In the genomic region with DNA sequence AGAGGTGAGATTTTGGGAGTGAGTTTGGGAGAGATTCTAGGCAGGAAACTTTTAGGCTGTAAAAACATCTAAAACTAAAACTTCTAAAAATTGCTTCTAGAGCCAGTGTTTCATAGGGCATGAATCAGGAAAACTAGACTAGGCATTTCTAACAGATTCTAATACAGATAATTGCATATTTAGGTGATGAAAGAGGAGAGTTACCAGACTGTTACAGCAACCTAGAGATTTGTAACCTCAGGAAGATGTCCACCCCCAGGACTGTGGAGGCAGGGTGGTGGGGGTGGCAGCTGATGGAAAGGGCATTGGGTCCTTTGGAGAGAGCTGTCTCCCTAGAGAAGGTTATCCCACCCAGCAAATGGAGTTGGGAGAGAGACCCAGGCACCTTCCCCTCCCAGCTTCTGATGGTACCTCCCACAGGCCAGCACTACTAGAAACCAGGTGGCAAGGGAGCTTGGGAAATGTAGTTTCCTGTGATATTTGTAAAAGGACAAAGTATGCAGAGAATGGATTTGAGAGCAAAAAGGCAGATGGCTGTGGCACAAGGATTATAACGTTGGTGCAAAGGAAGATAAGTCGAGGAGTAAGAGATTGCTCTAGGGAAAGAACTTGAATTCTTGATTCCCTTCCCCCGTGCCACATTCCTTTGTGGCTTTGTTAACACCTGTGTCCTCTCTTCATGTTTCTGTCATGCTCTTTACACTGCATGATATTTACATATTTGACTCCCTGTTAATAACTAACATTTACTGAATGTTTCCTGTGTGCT, we compare ENCODE assay signal across 11 cellular contexts.
DNase-seq lines count a peak whose midpoint lies in the region; ATAC-seq and TF ChIP-seq lines count a peak whose summit lies in the region.
"Had no signal": no experiment of that assay in that cellular context is flagged by ENCODE, and none has a peak within 500 bp of the region (broad histone marks: within the 10 kb centered on the region; RNA-seq: fewer than 3 reads in every experiment).

No MANE protein-coding gene starts in this region.

- no peak overlapping the region for H2BK20ac ChIP-seq in H9 (ENCODE audit: low read depth, low read length, poor library complexity, severe bottlenecking)

- H2AFZ ChIP-seq in OCI-LY1 (ENCODE audit: low read length) (no peak overlapping the region), H9 (ENCODE audit: low read length) (no peak overlapping the region)

- H3K9me3 ChIP-seq in OCI-LY1 (ENCODE audit: low read length) = no peaks in the 10 kb centered on the region
- no peaks in the 10 kb centered on the region for H3K9me3 ChIP-seq in H9 (ENCODE audit: control insufficient read depth, low read depth, low read length)
- H3K9me3 ChIP-seq in heart left ventricle = no peaks in the 10 kb centered on the region
- H3K9me3 ChIP-seq: testis had no signal

- no peaks in the 10 kb centered on the region for H4K20me1 ChIP-seq in OCI-LY1 (ENCODE audit: insufficient read depth, low read length)
- no peaks in the 10 kb centered on the region for H4K20me1 ChIP-seq in H9 (ENCODE audit: control insufficient read depth, insufficient read depth, insufficient read length)

- H3K9ac ChIP-seq in OCI-LY1 (ENCODE audit: low read length) (no peak overlapping the region; the same call in 1 of the 2 replicates), H9 (ENCODE audit: extremely low read depth, insufficient read length, low read length) (no peak overlapping the region)

- no peak overlapping the region for H2BK120ac ChIP-seq in H9 (ENCODE audit: low read depth, low read length, poor library complexity, severe bottlenecking)

- H3K79me2 ChIP-seq in OCI-LY1 (ENCODE audit: insufficient read depth, low read length) (0 out of 2 replicates have a peak, but pooled peaks cover 9% of the 10 kb centered on the region), H9 (ENCODE audit: insufficient read depth, low read length) (no peaks in the 10 kb centered on the region; the same call in 1 of the 2 replicates)

- H3K27me3 Mint-ChIP-seq in memory B cell (no peaks in the 10 kb centered on the region), H9 (ENCODE audit: low read depth) (no peaks in the 10 kb centered on the region)

- H3K18ac ChIP-seq in H9 (ENCODE audit: insufficient read length, low read depth, low read length) = no peak overlapping the region

- H3K4me3 Mint-ChIP-seq in memory B cell (no peak overlapping the region), H9 (no peak overlapping the region)

- H3K4me1 ChIP-seq in OCI-LY1 (ENCODE audit: insufficient read depth, low read length, severe bottlenecking) (peaks cover 49% of the 10 kb centered on the region), H9 (ENCODE audit: insufficient read depth, low read length) (peaks cover 8% of the 10 kb centered on the region; the same call in 1 of the 2 replicates), heart left ventricle (peaks cover 0 to 88% (median 62%) of the 10 kb centered on the region in 12 donors)
- H3K4me1 ChIP-seq: testis had no signal

- H3K14ac ChIP-seq in H9 (ENCODE audit: insufficient read depth, low read length) = no peak overlapping the region

- ATAC-seq in GM18858 (IDR thresholded peaks at IDR 0.05; ENCODE audit: unreplicated experiment) (peak; percentile 43), HG02588 (IDR thresholded peaks at IDR 0.05; ENCODE audit: unreplicated experiment) (peak; percentile 50), memory B cell (ENCODE audit: low read depth) (peak; percentile 29), heart left ventricle (no peak), GM21723 (IDR thresholded peaks at IDR 0.05; ENCODE audit: unreplicated experiment) (no peak)

- H4K91ac ChIP-seq in H9 (ENCODE audit: insufficient read length, low read depth, low read length) = no peak overlapping the region

- H3T11ph ChIP-seq in H9 (ENCODE audit: low read length) = no peak overlapping the region

- no peaks in the 10 kb centered on the region for H3K23me2 ChIP-seq in H9 (ENCODE audit: insufficient read length, low read depth, low read length, poor library complexity, severe bottlenecking)

- peaks cover 3% of the 10 kb centered on the region for H3K79me1 ChIP-seq in H9 (ENCODE audit: insufficient read depth, low read depth, low read length, poor library complexity, severe bottlenecking)

- no CpG with 5 or more reads among the region's 3 CpGs for WGBS in H9 (ENCODE audit: extremely low coverage, insufficient read length, low lambda C conversion rate)
- 53 to 74% (median 63%) methylated on average over 3 of the region's 3 CpGs for WGBS in heart left ventricle, 4 donors

- no peaks in the 10 kb centered on the region for H3K9me3 Mint-ChIP-seq in memory B cell
- H3K9me3 Mint-ChIP-seq in H9 = no peaks in the 10 kb centered on the region

- intact Hi-C loops in heart left ventricle (cut with DNase I) = loop anchor here in 2 of 10 donors (5.0 to 10.0 kb wide), 2 partner anchors 41 to 53 kb away; no protein-coding TSS in a partner anchor

- no peak overlapping the region for H3K4ac ChIP-seq in H9 (ENCODE audit: low read depth, low read length)

- no peaks in the 10 kb centered on the region for H3F3A ChIP-seq in OCI-LY1 (ENCODE audit: insufficient read depth, low read length)

- no peak overlapping the region for H3K56ac ChIP-seq in H9 (ENCODE audit: insufficient read length, low read depth, low read length)

- H2BK5ac ChIP-seq in H9 (ENCODE audit: insufficient read length, low read length) = no peak overlapping the region

- TF ChIP-seq POLR2A in heart left ventricle (IDR thresholded peaks at IDR 0.05) = no peak

- DNase-seq in memory B cell (ENCODE audit: low spot score in 2 of 2) = no peak
- no peak for DNase-seq in glomerular visceral epithelial cell (ENCODE audit: extremely low spot score)
- no peak for DNase-seq in H9
- no peak for DNase-seq in heart left ventricle
- DNase-seq: activated CD4-positive, CD25-positive, alpha-beta regulatory T cell treated with anti-CD3 and anti-CD28 coated beads, Interleukin-2, amount 50 U/mL, for 72 hours; testis had no signal

- no peak overlapping the region for H2AK5ac ChIP-seq in H9 (ENCODE audit: insufficient read length, low read length)

- H3K27ac Mint-ChIP-seq in memory B cell (peak overlapping the region; percentile 76), H9 (peak overlapping the region in 1 of 3 experiments; percentile 5; a peak in 2 of 7 replicates)

- TF ChIP-seq CTCF in OCI-LY1 (IDR thresholded peaks at IDR 0.05; ENCODE audit: low read length) = no peak
- TF ChIP-seq CTCF in H9 (conservative IDR thresholded peaks at IDR 0.05) = no peak
- TF ChIP-seq CTCF in heart left ventricle (IDR thresholded peaks at IDR 0.05) = no peak

- H3K23ac ChIP-seq in H9 (ENCODE audit: insufficient read length, low read depth, low read length) = no peak overlapping the region

- H3K27ac ChIP-seq in OCI-LY1 (ENCODE audit: low read depth, low read length, poor library complexity, severe bottlenecking) = peak overlapping the region; percentile 37
- no peak overlapping the region for H3K27ac ChIP-seq in H9 (ENCODE audit: insufficient read length, low read depth, low read length)
- H3K27ac ChIP-seq in heart left ventricle = peak overlapping the region in 2 of 12 donors; percentile 3 to 6
- H3K27ac ChIP-seq: skin epidermis, testis had no signal

- H3K36me3 ChIP-seq in OCI-LY1 (ENCODE audit: insufficient read depth, low read length) = peaks cover 3% of the 10 kb centered on the region; the same call in 1 of the 2 replicates
- H3K36me3 ChIP-seq in heart left ventricle = no peaks in the 10 kb centered on the region

- H3K4me3 ChIP-seq in OCI-LY1 (ENCODE audit: low read depth, low read length, poor library complexity, severe bottlenecking) (no peak overlapping the region), heart left ventricle (no peak overlapping the region)
- H3K4me3 ChIP-seq: skin epidermis, testis had no signal

- H4K5ac ChIP-seq in H9 (ENCODE audit: insufficient read length, low read depth, low read length) = no peak overlapping the region

- H3K9me2 ChIP-seq in OCI-LY1 (ENCODE audit: low read depth, low read length) = no peaks in the 10 kb centered on the region

- H3K4me1 Mint-ChIP-seq in memory B cell = peaks cover 73% of the 10 kb centered on the region
- H3K4me1 Mint-ChIP-seq in H9 = peaks cover 30 to 38% of the 10 kb centered on the region in 2 experiments

- H3K27me3 ChIP-seq in OCI-LY1 (ENCODE audit: insufficient read depth, low read length) (no peaks in the 10 kb centered on the region), H9 (ENCODE audit: insufficient read depth, low read length) (no peaks in the 10 kb centered on the region), heart left ventricle (no peaks in the 10 kb centered on the region)
- H3K27me3 ChIP-seq: testis had no signal

- peaks cover 2% of the 10 kb centered on the region for H3K36me3 Mint-ChIP-seq in memory B cell
- peaks cover 0 to 6% (median 0%) of the 10 kb centered on the region in 3 experiments; a peak in 1 of 7 replicates for H3K36me3 Mint-ChIP-seq in H9 (ENCODE audit: insufficient read depth in 1 of 3, low read depth in 3 of 3)

- H2BK12ac ChIP-seq in H9 (ENCODE audit: insufficient read length, low read depth, low read length) = no peak overlapping the region

- H3K4me2 ChIP-seq in OCI-LY1 (ENCODE audit: low read length) = peak overlapping the region; percentile 6; the same call in 1 of the 2 replicates
- H3K4me2 ChIP-seq in H9 (ENCODE audit: insufficient read depth, insufficient read length, low read length) = no peak overlapping the region

- H2BK15ac ChIP-seq in H9 (ENCODE audit: low read depth, low read length) = no peak overlapping the region

- no peak overlapping the region for H4K8ac ChIP-seq in H9 (replicated peaks; ENCODE audit: insufficient read length, low read depth, low read length)

Comparison
In these comparisons a context has a peak if more than half of its experiments do, and no peak if none do; other contexts are left out.
1. ATAC-seq: peak in GM18858 (single experiment), HG02588 (single experiment) and memory B cell (single experiment); none in heart left ventricle (0 of 4) and GM21723 (single experiment).